Comparison of ENCODE assay signal across 27 cellular contexts in genomic region chr1:100411019-100411418, GRCh38. TPM values are rescaled to one million over a fixed set of nuclear protein-coding genes. Genes with fewer than 3 reads are reported as not detected.
A peak's percentile ranks its signal among the peaks of the same experiment; 100 is the strongest.
DNase-seq lines count a peak whose midpoint lies in the region; ATAC-seq and TF ChIP-seq lines count a peak whose summit lies in the region.
"Had no signal": no experiment of that assay in that cellular context is flagged by ENCODE, and none has a peak within 500 bp of the region (broad histone marks: within the 10 kb centered on the region; RNA-seq: fewer than 3 reads in every experiment).

No MANE protein-coding gene starts in this region.

- DNase-seq in activated CD4-positive, alpha-beta T cell treated with anti-CD3 and anti-CD28 coated beads for 36 hours = no peak
- no peak for DNase-seq in activated CD4-positive, alpha-beta T cell treated with anti-CD3 and anti-CD28 coated beads, Interleukin-2, amount 10 ng/mL, durations not matched to agents 24 days and 14 days
- no peak for DNase-seq in CD8-positive, alpha-beta memory T cell
- DNase-seq in naive thymus-derived CD8-positive, alpha-beta T cell = no peak
- no peak for DNase-seq in foreskin fibroblast
- DNase-seq: activated CD4-positive, alpha-beta T cell treated with anti-CD3 and anti-CD28 coated beads, Interleukin-2, amount 50 U/mL, for 1 hour; activated CD8-positive, alpha-beta memory T cell treated with anti-CD3 and anti-CD28 coated beads, Interleukin-2, amount 50 U/mL, for 4 hours; activated effector memory CD4-positive, alpha-beta T cell treated with anti-CD3 and anti-CD28 coated beads, Interleukin-2, amount 50 U/mL, for 16 hours; DMS 273 treated with DMSO at 0.1 percent for 48 hours; effector CD4-positive, alpha-beta T cell; heart left ventricle; NCI-H1092; NCI-H1694 treated with DMSO at 0.1 percent for 48 hours; NCI-H524 treated with DMSO at 0.1 percent for 48 hours; PC-3; Right ventricle myocardium superior; sigmoid colon; stimulated activated CD4-positive, alpha-beta T cell treated with anti-CD3 and anti-CD28 coated beads, Interleukin-4, amount 100 ng/mL, for 24 hours; testis had no signal

- H3K9me3 Mint-ChIP-seq in activated CD4-positive, alpha-beta T cell treated with anti-CD3 and anti-CD28 coated beads for 36 hours (ENCODE audit: low read depth) = peaks cover 16% of the 10 kb centered on the region
- H3K9me3 Mint-ChIP-seq in activated CD4-positive, alpha-beta T cell treated with anti-CD3 and anti-CD28 coated beads, Interleukin-2, amount 10 ng/mL, durations not matched to agents 24 days and 14 days = peaks cover 20% of the 10 kb centered on the region
- peaks cover 0 to 6% (median 5%) of the 10 kb centered on the region in 5 donors for H3K9me3 Mint-ChIP-seq in CD8-positive, alpha-beta memory T cell
- peaks cover 6% of the 10 kb centered on the region for H3K9me3 Mint-ChIP-seq in activated T-helper 17 cell treated with anti-CD3 and anti-CD28 coated beads, Interleukin-2, amount 50 U/mL, for 72 hours
- peaks cover 0 to 10% (median 2%) of the 10 kb centered on the region in 9 donors for H3K9me3 Mint-ChIP-seq in naive thymus-derived CD8-positive, alpha-beta T cell
- H3K9me3 Mint-ChIP-seq: stimulated activated memory B cell treated with anti-CD40 and anti-IgM and Interleukin-4, amounts not matched to agents 10 μg/mL and 1 μg/mL and 100 μg/mL, for 72 hours had no signal

- H3K9me3 ChIP-seq in CD8-positive, alpha-beta memory T cell (ENCODE audit: low read length) = no peaks in the 10 kb centered on the region
- H3K9me3 ChIP-seq: breast epithelium, heart left ventricle, prostate gland, sigmoid colon, testis had no signal

- H3K27ac Mint-ChIP-seq in activated CD4-positive, alpha-beta T cell treated with anti-CD3 and anti-CD28 coated beads for 36 hours = peak overlapping the region; percentile 69
- no peak overlapping the region for H3K27ac Mint-ChIP-seq in activated CD4-positive, alpha-beta T cell treated with anti-CD3 and anti-CD28 coated beads, Interleukin-2, amount 10 ng/mL, durations not matched to agents 24 days and 14 days
- peak overlapping the region; percentile 23 to 91 (median 80) for H3K27ac Mint-ChIP-seq in CD8-positive, alpha-beta memory T cell
- H3K27ac Mint-ChIP-seq in activated T-helper 17 cell treated with anti-CD3 and anti-CD28 coated beads, Interleukin-2, amount 50 U/mL, for 72 hours = peak overlapping the region; percentile 83
- H3K27ac Mint-ChIP-seq in naive thymus-derived CD8-positive, alpha-beta T cell = peak overlapping the region; percentile 39 to 90 (median 62)
- H3K27ac Mint-ChIP-seq: stimulated activated memory B cell treated with anti-CD40 and anti-IgM and Interleukin-4, amounts not matched to agents 10 μg/mL and 1 μg/mL and 100 μg/mL, for 72 hours had no signal

- H3K4me3 Mint-ChIP-seq in activated CD4-positive, alpha-beta T cell treated with anti-CD3 and anti-CD28 coated beads for 36 hours = no peak overlapping the region
- H3K4me3 Mint-ChIP-seq in activated CD4-positive, alpha-beta T cell treated with anti-CD3 and anti-CD28 coated beads, Interleukin-2, amount 10 ng/mL, durations not matched to agents 24 days and 14 days = no peak overlapping the region
- peak overlapping the region in 6 of 7 donors; percentile 7 to 63 (median 47) for H3K4me3 Mint-ChIP-seq in CD8-positive, alpha-beta memory T cell
- H3K4me3 Mint-ChIP-seq in activated T-helper 17 cell treated with anti-CD3 and anti-CD28 coated beads, Interleukin-2, amount 50 U/mL, for 72 hours = peak overlapping the region; percentile 54
- peak overlapping the region in 7 of 10 donors; percentile 20 to 56 (median 43) for H3K4me3 Mint-ChIP-seq in naive thymus-derived CD8-positive, alpha-beta T cell
- H3K4me3 Mint-ChIP-seq: CD14-positive monocyte; stimulated activated memory B cell treated with anti-CD40 and anti-IgM and Interleukin-4, amounts not matched to agents 10 μg/mL and 1 μg/mL and 100 μg/mL, for 72 hours had no signal

- CTCF ChIA-PET in activated CD4-positive, alpha-beta T cell treated with anti-CD3 and anti-CD28 coated beads for 36 hours (lab: Charles Lee) = interaction anchor here (1.1 to 1.4 kb wide), 2 partner anchors 16 to 52 kb away, joined by 3 read pairs; no protein-coding TSS in a partner anchor
- CTCF ChIA-PET in CD8-positive, alpha-beta memory T cell (lab: Charles Lee) = interaction anchor here (1.4 kb wide), 1 partner anchor 14 kb away, joined by 3 read pairs; no protein-coding TSS in a partner anchor

- H3K27me3 Mint-ChIP-seq in activated CD4-positive, alpha-beta T cell treated with anti-CD3 and anti-CD28 coated beads for 36 hours = no peaks in the 10 kb centered on the region
- no peaks in the 10 kb centered on the region for H3K27me3 Mint-ChIP-seq in activated CD4-positive, alpha-beta T cell treated with anti-CD3 and anti-CD28 coated beads, Interleukin-2, amount 10 ng/mL, durations not matched to agents 24 days and 14 days
- H3K27me3 Mint-ChIP-seq in CD8-positive, alpha-beta memory T cell = no peaks in the 10 kb centered on the region
- H3K27me3 Mint-ChIP-seq in activated T-helper 17 cell treated with anti-CD3 and anti-CD28 coated beads, Interleukin-2, amount 50 U/mL, for 72 hours = no peaks in the 10 kb centered on the region
- H3K27me3 Mint-ChIP-seq in naive thymus-derived CD8-positive, alpha-beta T cell = no peaks in the 10 kb centered on the region
- H3K27me3 Mint-ChIP-seq: stimulated activated memory B cell treated with anti-CD40 and anti-IgM and Interleukin-4, amounts not matched to agents 10 μg/mL and 1 μg/mL and 100 μg/mL, for 72 hours had no signal

- peaks cover 38% of the 10 kb centered on the region for H3K36me3 Mint-ChIP-seq in activated CD4-positive, alpha-beta T cell treated with anti-CD3 and anti-CD28 coated beads for 36 hours (ENCODE audit: low read depth)
- peaks cover 51% of the 10 kb centered on the region for H3K36me3 Mint-ChIP-seq in activated CD4-positive, alpha-beta T cell treated with anti-CD3 and anti-CD28 coated beads, Interleukin-2, amount 10 ng/mL, durations not matched to agents 24 days and 14 days (ENCODE audit: low read depth)
- peaks cover 35 to 57% (median 37%) of the 10 kb centered on the region in 3 donors for H3K36me3 Mint-ChIP-seq in CD8-positive, alpha-beta memory T cell
- peaks cover 56% of the 10 kb centered on the region for H3K36me3 Mint-ChIP-seq in activated T-helper 17 cell treated with anti-CD3 and anti-CD28 coated beads, Interleukin-2, amount 50 U/mL, for 72 hours (ENCODE audit: low read depth)
- H3K36me3 Mint-ChIP-seq in naive thymus-derived CD8-positive, alpha-beta T cell = peaks cover 9 to 16% (median 10%) of the 10 kb centered on the region in 3 donors

- H3K27ac ChIP-seq in CD8-positive, alpha-beta memory T cell (ENCODE audit: low read depth, low read length) = no peak overlapping the region
- H3K27ac ChIP-seq: 22Rv1, sigmoid colon, testis had no signal

- POLR2A ChIA-PET in activated CD4-positive, alpha-beta T cell treated with anti-CD3 and anti-CD28 coated beads for 36 hours (lab: Charles Lee) = no interaction called here
- POLR2A ChIA-PET in CD8-positive, alpha-beta memory T cell (lab: Charles Lee) = interaction anchor here (0.6 to 1.6 kb wide), 2 partner anchors 10 to 42 kb away, joined by 3 to 10 read pairs; no protein-coding TSS in a partner anchor
- POLR2A ChIA-PET in naive thymus-derived CD8-positive, alpha-beta T cell (lab: Charles Lee) = interaction anchor here (1.3 to 2.6 kb wide), 4 partner anchors 14 to 29 kb away, joined by 3 to 12 read pairs (median 4); no protein-coding TSS in a partner anchor

- H3K4me3 ChIP-seq in CD8-positive, alpha-beta memory T cell (ENCODE audit: low read length) = no peak overlapping the region
- H3K4me3 ChIP-seq in foreskin fibroblast (ENCODE audit: low read depth in 1 of 2, low read length in 2 of 2) = no peak overlapping the region
- H3K4me3 ChIP-seq: breast epithelium, heart left ventricle, prostate gland, sigmoid colon, testis had no signal

- peaks cover 77% of the 10 kb centered on the region for H3K4me1 ChIP-seq in CD8-positive, alpha-beta memory T cell (ENCODE audit: insufficient read depth, low read length)
- H3K4me1 ChIP-seq: breast epithelium, sigmoid colon, testis had no signal

- no peak for ATAC-seq in activated CD4-positive, alpha-beta T cell treated with anti-CD3 and anti-CD28 coated beads for 36 hours
- no peak for ATAC-seq in activated T-helper 17 cell treated with anti-CD3 and anti-CD28 coated beads, Interleukin-2, amount 50 U/mL, for 72 hours (replicated peaks)
- ATAC-seq in naive thymus-derived CD8-positive, alpha-beta T cell = no peak
- no peak for ATAC-seq in GM18498 (IDR thresholded peaks at IDR 0.05; ENCODE audit: unreplicated experiment)
- no peak for ATAC-seq in HG03439 (IDR thresholded peaks at IDR 0.05; ENCODE audit: unreplicated experiment)
- ATAC-seq: heart left ventricle; PC-3; stimulated activated memory B cell treated with anti-CD40 and anti-IgM and Interleukin-4, amounts not matched to agents 10 μg/mL and 1 μg/mL and 100 μg/mL, for 72 hours had no signal

- H3K27me3 ChIP-seq in CD8-positive, alpha-beta memory T cell (ENCODE audit: insufficient read depth, low read length, poor library complexity, severe bottlenecking) = no peaks in the 10 kb centered on the region
- H3K27me3 ChIP-seq: breast epithelium, heart left ventricle, sigmoid colon, testis had no signal

- intact Hi-C loops in activated CD4-positive, alpha-beta T cell treated with anti-CD3 and anti-CD28 coated beads for 36 hours (cut with DNase I, micrococcal nuclease) = no loop called here
- intact Hi-C loops in activated CD4-positive, alpha-beta T cell treated with anti-CD3 and anti-CD28 coated beads, Interleukin-2, amount 10 ng/mL, durations not matched to agents 24 days and 14 days (cut with micrococcal nuclease) = no loop called here

- H3K36me3 ChIP-seq in CD8-positive, alpha-beta memory T cell (ENCODE audit: insufficient read depth, low read length) = no peaks in the 10 kb centered on the region
- H3K36me3 ChIP-seq: breast epithelium, heart left ventricle, prostate gland, sigmoid colon had no signal

- peaks cover 73% of the 10 kb centered on the region for H3K4me1 Mint-ChIP-seq in activated CD4-positive, alpha-beta T cell treated with anti-CD3 and anti-CD28 coated beads for 36 hours
- H3K4me1 Mint-ChIP-seq in activated CD4-positive, alpha-beta T cell treated with anti-CD3 and anti-CD28 coated beads, Interleukin-2, amount 10 ng/mL, durations not matched to agents 24 days and 14 days = peaks cover 48% of the 10 kb centered on the region
- peaks cover 79 to 92% (median 90%) of the 10 kb centered on the region in 3 donors for H3K4me1 Mint-ChIP-seq in CD8-positive, alpha-beta memory T cell
- peaks cover 63% of the 10 kb centered on the region for H3K4me1 Mint-ChIP-seq in activated T-helper 17 cell treated with anti-CD3 and anti-CD28 coated beads, Interleukin-2, amount 50 U/mL, for 72 hours
- peaks cover 53 to 85% (median 81%) of the 10 kb centered on the region in 4 donors for H3K4me1 Mint-ChIP-seq in naive thymus-derived CD8-positive, alpha-beta T cell

- TF ChIP-seq CTCF in foreskin fibroblast (IDR thresholded peaks at IDR 0.05; ENCODE audit: low read depth, low read length) = no peak

RNA-seq across cellular contexts. Expression of gene CDC14A, which starts 58.7 kb away (rescaled TPM):
- total RNA-seq in activated CD4-positive, alpha-beta T cell treated with anti-CD3 and anti-CD28 coated beads for 36 hours = 10 to 100 TPM; 12.2 to 13.6 TPM
- total RNA-seq in activated CD4-positive, alpha-beta T cell treated with anti-CD3 and anti-CD28 coated beads, Interleukin-2, amount 10 ng/mL, durations not matched to agents 24 days and 14 days = 10.3 and 11.0 TPM in 2 replicates
- total RNA-seq in CD8-positive, alpha-beta memory T cell = 10 to 100 TPM; 25.4 to 27.9 TPM
- polyA plus RNA-seq in CD8-positive, alpha-beta memory T cell = 36.4 TPM
- total RNA-seq in activated T-helper 17 cell treated with anti-CD3 and anti-CD28 coated beads, Interleukin-2, amount 50 U/mL, for 72 hours = 10 to 100 TPM; 21.0 to 31.0 TPM
- 10 to 100 TPM; 61.9 to 63.4 TPM for total RNA-seq in naive thymus-derived CD8-positive, alpha-beta T cell
- 10 to 100 TPM; 17.1 to 31.5 (median 24.9) TPM for polyA plus RNA-seq in naive thymus-derived CD8-positive, alpha-beta T cell

Comparison
In these comparisons a context has a peak if more than half of its experiments do, and no peak if none do; other contexts are left out.
1. H3K4me3 Mint-ChIP-seq: peak in CD8-positive, alpha-beta memory T cell (6 of 7), activated T-helper 17 cell treated with anti-CD3 and anti-CD28 coated beads, Interleukin-2, amount 50 U/mL, for 72 hours (single experiment) and naive thymus-derived CD8-positive, alpha-beta T cell (7 of 10); none in activated CD4-positive, alpha-beta T cell treated with anti-CD3 and anti-CD28 coated beads for 36 hours (single experiment) and activated CD4-positive, alpha-beta T cell treated with anti-CD3 and anti-CD28 coated beads, Interleukin-2, amount 10 ng/mL, durations not matched to agents 24 days and 14 days (single experiment).